1 cellular context compared by ENCODE assay signal in genomic region chr7:128841171-128841690, GRCh38.
TF ChIP-seq lines count a peak whose summit lies in the region.

No MANE protein-coding gene starts in this region.

TF ChIP-seq in IMR-90, 13 proteins besides CTCF, POLR2A, EP300 and RAD21 (continued from another document):
- TF ChIP-seq ELK1 (IDR thresholded peaks at IDR 0.05; ENCODE audit: borderline replicate concordance, low read depth, low read length) (no peak), NFE2L2 (IDR thresholded peaks at IDR 0.05; ENCODE audit: low read depth, low read length) (no peak), SMC3 (IDR thresholded peaks at IDR 0.05; ENCODE audit: low read depth, low read length) (no peak), CHD1 (IDR thresholded peaks at IDR 0.05; ENCODE audit: low read depth, low read length) (no peak)
